ENCODE assay signal across 8 cellular contexts in genomic region chr2:73736855-73737779, GRCh38. TPM values are rescaled to one million over a fixed set of nuclear protein-coding genes. Genes with fewer than 3 reads are reported as not detected.
DNase-seq lines count a peak whose midpoint lies in the region; ATAC-seq and TF ChIP-seq lines count a peak whose summit lies in the region.

TPRKB (minus strand) TSS chr2:73737345; CDS start chr2:73734569, 2,776 bp downstream.

- H3K4me1 Mint-ChIP-seq in T-helper 2 cell treated with Interferon-gamma antibody and Interleukin-4, amounts not matched to agents 5 μg/mL and 100 μg/mL, for 36 hours (ENCODE audit: low read depth) = peaks cover 14% of the 10 kb centered on the region

- peak within 1 kb of the TSS; percentile 91 for H3K27ac Mint-ChIP-seq in T-helper 2 cell treated with Interferon-gamma antibody and Interleukin-4, amounts not matched to agents 5 μg/mL and 100 μg/mL, for 36 hours

- DNase-seq in NCI-H1930 (lab: John Stamatoyannopoulos, UW) (peak; percentile 93 to 96), ascending aorta (ENCODE audit: low spot score in 2 of 2) (peak; percentile 84 to 98), hepatic stellate cell (ENCODE audit: low spot score) (peak; percentile 99), renal cortical epithelial cell (ENCODE audit: low read depth) (peak; percentile 96), cortex of kidney (lab: John Stamatoyannopoulos, UW) (no peak)
- peak; percentile 96 for DNase-seq in T-helper 2 cell treated with Interferon-gamma antibody and Interleukin-4, amounts not matched to agents 5 μg/mL and 100 μg/mL, for 36 hours (ENCODE audit: low spot score)

- ATAC-seq in GM18502 (IDR thresholded peaks at IDR 0.05; ENCODE audit: poor library complexity, unreplicated experiment) (peak; percentile 98), HG02970 (IDR thresholded peaks at IDR 0.05; ENCODE audit: low FRiP score, unreplicated experiment) (peak; percentile 87)

- peaks cover 15 to 27% of the 10 kb centered on the region in 2 donors for H3K36me3 ChIP-seq in ascending aorta

- peak within 1 kb of the TSS; percentile 97 for H3K4me3 Mint-ChIP-seq in T-helper 2 cell treated with Interferon-gamma antibody and Interleukin-4, amounts not matched to agents 5 μg/mL and 100 μg/mL, for 36 hours

- H3K27me3 Mint-ChIP-seq in T-helper 2 cell treated with Interferon-gamma antibody and Interleukin-4, amounts not matched to agents 5 μg/mL and 100 μg/mL, for 36 hours (ENCODE audit: low read depth) = no peaks in the 10 kb centered on the region

- H3K27me3 ChIP-seq in ascending aorta = no peaks in the 10 kb centered on the region

- no peak for TF ChIP-seq CTCF in ascending aorta (IDR thresholded peaks at IDR 0.05)

- peak within 1 kb of the TSS; percentile 73 to 79 for H3K4me3 ChIP-seq in ascending aorta

- H3K4me1 ChIP-seq in ascending aorta = peaks cover 0 to 16% of the 10 kb centered on the region in 2 donors

- H3K9me3 Mint-ChIP-seq in T-helper 2 cell treated with Interferon-gamma antibody and Interleukin-4, amounts not matched to agents 5 μg/mL and 100 μg/mL, for 36 hours = peaks cover 6% of the 10 kb centered on the region

- peaks cover 31% of the 10 kb centered on the region for H3K36me3 Mint-ChIP-seq in T-helper 2 cell treated with Interferon-gamma antibody and Interleukin-4, amounts not matched to agents 5 μg/mL and 100 μg/mL, for 36 hours (ENCODE audit: low read depth)

- intact Hi-C loops in ascending aorta (cut with DNase I) = loop anchor here (1.0 to 5.0 kb wide), 7 partner anchors 40 to 717 kb away; partner anchors contain the start of genes ALMS1, DGUOK, PRADC1 and SFXN5

- peak within 1 kb of the TSS; percentile 64 to 73 for H3K27ac ChIP-seq in ascending aorta

- H3K9me3 ChIP-seq in ascending aorta = no peaks in the 10 kb centered on the region

RNA-seq across cellular contexts. Expression of gene TPRKB, which starts in this region (rescaled TPM):
- total RNA-seq in ascending aorta (11.1 TPM), renal cortical epithelial cell (23.4 and 53.3 TPM in 2 replicates)
